In genomic region chr5:38832810-38833209, GRCh38 we compare ENCODE assay signal across 18 cellular contexts. TPM values are rescaled to one million over a fixed set of nuclear protein-coding genes. Genes with fewer than 3 reads are reported as not detected.
DNase-seq lines count a peak whose midpoint lies in the region; ATAC-seq and TF ChIP-seq lines count a peak whose summit lies in the region.
"Had no signal": no experiment of that assay in that cellular context is flagged by ENCODE, and none has a peak within 500 bp of the region (broad histone marks: within the 10 kb centered on the region; RNA-seq: fewer than 3 reads in every experiment).

No MANE protein-coding gene starts in this region.

- in situ Hi-C loops in mammary epithelial cell (cut with MboI; ENCODE audit: low sequenced_read_pairs in 2 of 2): no loop called here

- DNase-seq in PC-3 (no peak), mammary epithelial cell (no peak), NCI-H1417 (lab: John Stamatoyannopoulos, UW) (no peak), DMS 273 (lab: John Stamatoyannopoulos, UW; ENCODE audit: unreplicated experiment) (no peak)
- DNase-seq: Calu3, DMS153, DND-41, NCI-H1092, NCI-H1436 treated with DMSO at 0.1 percent for 48 hours, NCI-H187 treated with DMSO at 0.1 percent for 48 hours, NCI-H446, NCI-H526, RPMI8226, SHP77 had no signal

- peak overlapping the region; percentile 21; the same call in 1 of the 2 replicates for H3K27ac ChIP-seq in ACC112 (ENCODE audit: low read depth, low read length)
- H3K27ac ChIP-seq in PC-3 (ENCODE audit: low read length): no peak overlapping the region
- H3K27ac ChIP-seq in mammary epithelial cell (ENCODE audit: insufficient read depth, low read depth, low read length): peak overlapping the region; percentile 86
- H3K27ac ChIP-seq in mesodermal cell (ENCODE audit: low read depth, low read length, severe bottlenecking): peak overlapping the region; percentile 8
- H3K27ac ChIP-seq: HL-60 had no signal

- dilution Hi-C loops in mammary epithelial cell (cut with HindIII; ENCODE audit: low sequenced_read_pairs): no loop called here

- peaks cover 10% of the 10 kb centered on the region; the same call in 1 of the 2 replicates for H3K36me3 ChIP-seq in ACC112 (ENCODE audit: insufficient read depth, low read length)
- no peaks in the 10 kb centered on the region for H3K36me3 ChIP-seq in PC-3 (ENCODE audit: low read depth, low read length)
- H3K36me3 ChIP-seq in mammary epithelial cell (ENCODE audit: insufficient read depth, low read length): peaks cover 4% of the 10 kb centered on the region
- H3K36me3 ChIP-seq in mesodermal cell (ENCODE audit: control insufficient read depth, insufficient read depth, low read length): no peaks in the 10 kb centered on the region

- CTCF ChIA-PET in PC-3 (lab: Charles Lee): interaction anchor here (0.6 to 1.1 kb wide), 3 partner anchors 89 to 1497 kb away, joined by 3 to 5 read pairs (median 3); no protein-coding TSS in a partner anchor
- CTCF ChIA-PET in mammary epithelial cell (lab: Charles Lee; ENCODE audit: low non-redundant PET): interaction anchor here (0.6 to 0.7 kb wide), 3 partner anchors 12 to 943 kb away, joined by 4 read pairs; no protein-coding TSS in a partner anchor

- TF ChIP-seq CTCF in PC-3 (conservative IDR thresholded peaks at IDR 0.05; ENCODE audit: low read depth, low read length) (0 out of 2 replicates have a peak, but pooled peaks have one; percentile 28), mammary epithelial cell (conservative IDR thresholded peaks at IDR 0.05 in 1 of 2, IDR thresholded peaks at IDR 0.05 in 1 of 2; ENCODE audit: extremely low read depth in 1 of 2, insufficient read depth in 1 of 2, low read depth in 1 of 2, low read length in 2 of 2) (no peak)

- 97% methylated on average over 4 of the region's 4 CpGs for WGBS in mammary epithelial cell (ENCODE audit: low coverage, missing lambda C conversion rate)
- WGBS in mesodermal cell (ENCODE audit: insufficient coverage in 2 of 2), 2 experiments: 80 to 94% methylated on average over 1 to 3 of the region's 4 CpGs

- H2AFZ ChIP-seq in ACC112 (ENCODE audit: low read length, unreplicated experiment) (no peak overlapping the region), PC-3 (ENCODE audit: low read length) (no peak overlapping the region), mammary epithelial cell (ENCODE audit: low read depth, low read length) (no peak overlapping the region)

- H4K20me1 ChIP-seq in PC-3 (ENCODE audit: low read length): 0 out of 2 replicates have a peak, but pooled peaks cover 4% of the 10 kb centered on the region
- no peaks in the 10 kb centered on the region for H4K20me1 ChIP-seq in mammary epithelial cell (ENCODE audit: insufficient read depth, low read length)

- no peaks in the 10 kb centered on the region for H3K9me3 ChIP-seq in PC-3 (ENCODE audit: low read length)
- H3K9me3 ChIP-seq in mammary epithelial cell (replicated peaks; ENCODE audit: insufficient read depth, low read length): no peaks in the 10 kb centered on the region
- H3K9me3 ChIP-seq in mesodermal cell (ENCODE audit: control insufficient read depth, low read length): no peaks in the 10 kb centered on the region

- intact Hi-C loops in PC-3 (cut with micrococcal nuclease) (loop anchor here (2.0 kb wide), 1 partner anchor 90 kb away; no protein-coding TSS in a partner anchor), mammary epithelial cell (cut with micrococcal nuclease) (loop anchor here (5.0 kb wide), 2 partner anchors 39 to 74 kb away; no protein-coding TSS in a partner anchor)

- no peaks in the 10 kb centered on the region for H3K27me3 ChIP-seq in ACC112 (ENCODE audit: insufficient read depth, low read length)
- no peaks in the 10 kb centered on the region for H3K27me3 ChIP-seq in PC-3 (ENCODE audit: low read length)
- H3K27me3 ChIP-seq in mammary epithelial cell (ENCODE audit: insufficient read depth, low read length): no peaks in the 10 kb centered on the region

- POLR2A ChIA-PET in PC-3 (lab: Charles Lee; ENCODE audit: unreplicated experiment): no interaction called here

- no peak overlapping the region for H3K9ac ChIP-seq in PC-3 (ENCODE audit: low read length)
- H3K9ac ChIP-seq in mammary epithelial cell (ENCODE audit: insufficient read depth, low read length): no peak overlapping the region

- peaks cover 51% of the 10 kb centered on the region for H3K79me2 ChIP-seq in ACC112 (ENCODE audit: control insufficient read depth, insufficient read depth, low read length, unreplicated experiment)
- no peaks in the 10 kb centered on the region for H3K79me2 ChIP-seq in PC-3 (ENCODE audit: low read length)
- H3K79me2 ChIP-seq in mammary epithelial cell (ENCODE audit: insufficient read depth, low read length): peaks cover 62% of the 10 kb centered on the region

- no peaks in the 10 kb centered on the region for H3F3A ChIP-seq in PC-3 (ENCODE audit: low read length, unreplicated experiment)

- H3K9me2 ChIP-seq in PC-3 (replicated peaks; ENCODE audit: low read length): no peaks in the 10 kb centered on the region

- H3K4me3 ChIP-seq in ACC112 (ENCODE audit: low read depth, low read length) (no peak overlapping the region), PC-3 (ENCODE audit: low read length) (no peak overlapping the region), mammary epithelial cell (replicated peaks in 1 of 3; ENCODE audit: insufficient read depth in 1 of 3, low read depth in 2 of 3, low read length in 3 of 3) (no peak overlapping the region), mesodermal cell (ENCODE audit: extremely low read depth, insufficient read depth, low read length, poor library complexity, severe bottlenecking) (no peak overlapping the region)

- no peak for ATAC-seq in PC-3
- ATAC-seq in HG03439 (IDR thresholded peaks at IDR 0.05; ENCODE audit: unreplicated experiment): no peak

- BruUV-seq in PC-3 (replicated peaks; lab: Mats Ljungman, UMichigan) (no TSS peak), mammary epithelial cell (replicated peaks; lab: Mats Ljungman, UMichigan) (no TSS peak)

- peaks cover 57% of the 10 kb centered on the region for H3K4me1 ChIP-seq in ACC112 (ENCODE audit: control insufficient read depth, insufficient read depth, low read length, unreplicated experiment)
- peaks cover 38% of the 10 kb centered on the region for H3K4me1 ChIP-seq in PC-3 (ENCODE audit: insufficient read depth, low read length)
- H3K4me1 ChIP-seq in mammary epithelial cell (ENCODE audit: insufficient read depth, low read length): peaks cover 38% of the 10 kb centered on the region
- peaks cover 5% of the 10 kb centered on the region for H3K4me1 ChIP-seq in mesodermal cell (ENCODE audit: control insufficient read depth, insufficient read depth, low read length, poor library complexity, severe bottlenecking)

- H3K4me2 ChIP-seq in PC-3 (ENCODE audit: low read length): no peak overlapping the region
- no peak overlapping the region for H3K4me2 ChIP-seq in mammary epithelial cell (ENCODE audit: insufficient read depth, low read depth, low read length)

RNA-seq across cellular contexts. Expression of gene OSMR, which starts 13.0 kb away (rescaled TPM):
- 13.7 and 20.3 TPM in 2 replicates for total RNA-seq in PC-3 (2014; rRNA removed)
- 100 to 1,000 TPM in 1 of 2 donors, 10 to 100 TPM in 1; 97.7 to 111 TPM for total RNA-seq in mammary epithelial cell
- 48.9 TPM for polyA plus RNA-seq in mammary epithelial cell
- 96.5 TPM for polyA minus RNA-seq in mammary epithelial cell
- polyA plus RNA-seq in mesodermal cell (2013, experiment 1 of 2): 14.0 TPM
- 12.7 TPM for polyA plus RNA-seq in mesodermal cell (2013, experiment 2 of 2)
